ENCODE assay signal across 17 cellular contexts in genomic region chr2:225458431-225459117, GRCh38. TPM values are rescaled to one million over a fixed set of nuclear protein-coding genes. Genes with fewer than 3 reads are reported as not detected.
A peak's percentile ranks its signal among the peaks of the same experiment; 100 is the strongest.
DNase-seq lines count a peak whose midpoint lies in the region; ATAC-seq, FAIRE-seq and TF ChIP-seq lines count a peak whose summit lies in the region.
"Had no signal": no experiment of that assay in that cellular context is flagged by ENCODE, and none has a peak within 500 bp of the region (broad histone marks: within the 10 kb centered on the region; RNA-seq: fewer than 3 reads in every experiment).

No MANE protein-coding gene starts in this region.

- no peak for TF ChIP-seq EP300 in HepG2 (IDR thresholded peaks at IDR 0.05; ENCODE audit: low read depth in 2 of 2, low read length in 2 of 2)
- TF ChIP-seq EP300 in HepG2 (CRISPR knock-in tag; IDR thresholded peaks at IDR 0.05; ENCODE audit: borderline replicate concordance), result no peak

- H3K27me3 ChIP-seq in adipocyte (replicated peaks; ENCODE audit: control insufficient read depth, insufficient read depth, low read length), result no peaks in the 10 kb centered on the region
- no peaks in the 10 kb centered on the region for H3K27me3 ChIP-seq in H7 (ENCODE audit: control insufficient read depth, insufficient read depth, low read length)
- H3K27me3 ChIP-seq in HepG2 (ENCODE audit: control insufficient read depth in 1 of 2, insufficient read depth in 2 of 2, low read length in 2 of 2), result no peaks in the 10 kb centered on the region; a peak in 2 of 5 replicates
- H3K27me3 ChIP-seq: BE2C, right atrium auricular region had no signal

- in situ Hi-C loops in HepG2 (cut with HindIII; ENCODE audit: extremely low pct_ligation_motif_present, low pct_unique_long_range_greater_than_20kb), result no loop called here

- ATAC-seq in GM18505 (IDR thresholded peaks at IDR 0.05; ENCODE audit: unreplicated experiment) (peak; percentile 63), GM19468 (IDR thresholded peaks at IDR 0.05; ENCODE audit: extremely low read depth, unreplicated experiment) (peak; percentile 48), HG03280 (IDR thresholded peaks at IDR 0.05; ENCODE audit: unreplicated experiment) (peak; percentile 64), HepG2 (no peak), HG02588 (IDR thresholded peaks at IDR 0.05; ENCODE audit: unreplicated experiment) (no peak)
- ATAC-seq: stimulated activated naive CD8-positive, alpha-beta T cell treated with anti-CD3 and anti-CD28 coated beads, Interleukin-15, Interleukin-2, amounts not matched to agents 100 U/mL and 50 U/mL, for 24 hours; WTC11 had no signal

- no peaks in the 10 kb centered on the region for H4K20me1 ChIP-seq in HepG2 (ENCODE audit: insufficient read depth, low read length)

- no peak overlapping the region for H2AFZ ChIP-seq in HepG2 (ENCODE audit: low read length)
- H2AFZ ChIP-seq: GM23248 had no signal

- no peak overlapping the region for H3K27ac ChIP-seq in HepG2 (ENCODE audit: extremely low read length, insufficient read depth, low read length)
- H3K27ac ChIP-seq: GM23248, left ventricle myocardium inferior, right atrium auricular region had no signal

- H3K4me1 ChIP-seq in adipocyte (ENCODE audit: control insufficient read depth, insufficient read depth, low read length), result peaks cover 24% of the 10 kb centered on the region
- no peaks in the 10 kb centered on the region for H3K4me1 ChIP-seq in HepG2 (ENCODE audit: insufficient read depth, low read length)
- H3K4me1 ChIP-seq: left ventricle myocardium inferior, right atrium auricular region had no signal

- BruUV-seq in HepG2 (replicated peaks; lab: Mats Ljungman, UMichigan), result no TSS peak

- DNase-seq in adipocyte (ENCODE audit: low read depth) (peak; percentile 53), H7 (no peak), HepG2 (ENCODE audit: low spot score) (no peak), GDM1 (lab: John Stamatoyannopoulos, UW) (no peak)
- DNase-seq: activated CD8-positive, alpha-beta memory T cell treated with anti-CD3 and anti-CD28 coated beads, Interleukin-2, amount 50 U/mL, for 4 hours; BE2C; GM23248; left ventricle myocardium inferior; NCI-H1436; SK-N-SH; stimulated activated naive CD8-positive, alpha-beta T cell treated with anti-CD3 and anti-CD28 coated beads, Interleukin-15, Interleukin-2, amounts not matched to agents 100 U/mL and 50 U/mL, for 24 hours had no signal

- no peak overlapping the region for H3K4me2 ChIP-seq in HepG2 (ENCODE audit: low read depth, low read length)
- H3K4me2 ChIP-seq: SK-N-SH had no signal

- TF ChIP-seq RAD21 in HepG2 (CRISPR knock-in tag; IDR thresholded peaks at IDR 0.05), result no peak

- H3K4me3 ChIP-seq in adipocyte (ENCODE audit: low read length) (peak overlapping the region; percentile 37), H7 (ENCODE audit: insufficient read depth, low read depth, low read length) (no peak overlapping the region), HepG2 (replicated peaks in 1 of 3; ENCODE audit: insufficient read depth in 1 of 3, low read depth in 2 of 3, low read length in 3 of 3) (no peak overlapping the region)
- H3K4me3 ChIP-seq: GM23248, left ventricle myocardium inferior, right atrium auricular region had no signal

- TF ChIP-seq POLR2A in GM18505 (IDR thresholded peaks at IDR 0.05; ENCODE audit: borderline replicate concordance, extremely low read depth, insufficient read depth, insufficient read length), result no peak
- TF ChIP-seq POLR2A in HepG2 (IDR thresholded peaks at IDR 0.05; ENCODE audit: insufficient read depth in 1 of 2, low read depth in 2 of 2, low read length in 2 of 2), result no peak

- WGBS in HepG2 (ENCODE audit: low lambda C conversion rate), result 6% methylated on average over 2 of the region's 2 CpGs

- POLR2A ChIA-PET in HepG2 (lab: Yijun Ruan, JAX), result no interaction called here

- H3K9ac ChIP-seq in adipocyte (ENCODE audit: low read length) (no peak overlapping the region), HepG2 (ENCODE audit: insufficient read depth, low read depth, low read length) (no peak overlapping the region)
- H3K9ac ChIP-seq: GM23248, SK-N-SH had no signal

- intact Hi-C loops in HepG2 (cut with micrococcal nuclease; ENCODE audit: unreplicated experiment), result no loop called here

- no peaks in the 10 kb centered on the region for H3K36me3 ChIP-seq in adipocyte (ENCODE audit: control insufficient read depth, insufficient read depth, low read length, severe bottlenecking)
- H3K36me3 ChIP-seq in H7 (replicated peaks; ENCODE audit: control insufficient read depth, insufficient read depth, low read length), result no peaks in the 10 kb centered on the region
- H3K36me3 ChIP-seq in HepG2 (replicated peaks in 1 of 2; ENCODE audit: control insufficient read depth in 1 of 2, insufficient read depth in 2 of 2, low read length in 2 of 2), result no peaks in the 10 kb centered on the region
- H3K36me3 ChIP-seq: BE2C, left ventricle myocardium inferior, right atrium auricular region had no signal

- FAIRE-seq in HepG2 (lab: Jason Lieb, UNC), result no peak

- no peaks in the 10 kb centered on the region for H3K9me3 ChIP-seq in adipocyte (ENCODE audit: control insufficient read depth, low read length)
- H3K9me3 ChIP-seq in HepG2 (ENCODE audit: low read length), result no peaks in the 10 kb centered on the region
- H3K9me3 ChIP-seq: BE2C, left ventricle myocardium inferior, right atrium auricular region, SK-N-SH had no signal

- CTCF ChIA-PET in HepG2 (lab: Yijun Ruan, JAX; ENCODE audit: low intra/inter-chr PET ratio, low total read pairs), result no interaction called here

- H3K79me2 ChIP-seq in HepG2 (ENCODE audit: insufficient read depth, low read length), result no peaks in the 10 kb centered on the region

- no peak for TF ChIP-seq CTCF in HepG2 (CRISPR knock-in tag; IDR thresholded peaks at IDR 0.05)

TF ChIP-seq in HepG2, 621 proteins besides CTCF, POLR2A, EP300 and RAD21 (continues in another document):
- TF ChIP-seq, protein P1, sequence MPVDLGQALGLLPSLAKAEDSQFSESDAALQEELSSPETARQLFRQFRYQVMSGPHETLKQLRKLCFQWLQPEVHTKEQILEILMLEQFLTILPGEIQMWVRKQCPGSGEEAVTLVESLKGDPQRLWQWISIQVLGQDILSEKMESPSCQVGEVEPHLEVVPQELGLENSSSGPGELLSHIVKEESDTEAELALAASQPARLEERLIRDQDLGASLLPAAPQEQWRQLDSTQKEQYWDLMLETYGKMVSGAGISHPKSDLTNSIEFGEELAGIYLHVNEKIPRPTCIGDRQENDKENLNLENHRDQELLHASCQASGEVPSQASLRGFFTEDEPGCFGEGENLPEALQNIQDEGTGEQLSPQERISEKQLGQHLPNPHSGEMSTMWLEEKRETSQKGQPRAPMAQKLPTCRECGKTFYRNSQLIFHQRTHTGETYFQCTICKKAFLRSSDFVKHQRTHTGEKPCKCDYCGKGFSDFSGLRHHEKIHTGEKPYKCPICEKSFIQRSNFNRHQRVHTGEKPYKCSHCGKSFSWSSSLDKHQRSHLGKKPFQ (CRISPR knock-in tag; IDR thresholded peaks at IDR 0.05; ENCODE audit: insufficient replicate concordance), result no peak

RNA-seq across cellular contexts. Expression of gene NYAP2, which starts 59.1 kb away (rescaled TPM):
- not detected in 2 replicates for total RNA-seq in H7 (2014; rRNA removed; shearing (Covaris generic))
- not detected in 2 replicates for total RNA-seq in HepG2 (2016; rRNA removed; fragmentation: Illumina TruSeq; extraction: Trizol)
- not detected in 2 replicates for total RNA-seq in HepG2 (2016; cell fraction: cytosol; rRNA removed; fragmentation: Illumina TruSeq; extraction: Trizol; ENCODE audit: low read depth)
- not detected in 2 replicates for total RNA-seq in HepG2 (2016; cell fraction: insoluble cytoplasmic fraction; rRNA removed; fragmentation: Illumina TruSeq; extraction: Trizol)
- not detected in 2 replicates for total RNA-seq in HepG2 (2016; cell fraction: membrane; rRNA removed; fragmentation: Illumina TruSeq; extraction: Trizol)
- total RNA-seq in HepG2 (2016; cell fraction: nucleus; rRNA removed; fragmentation: Illumina TruSeq; extraction: Trizol), result not detected in 2 replicates
- not detected in 2 replicates for polyA plus RNA-seq in HepG2 (2011; rRNA removed)
- polyA plus RNA-seq in HepG2 (2011; cell fraction: cytosol; rRNA removed), result not detected in 2 replicates
- not detected in 2 replicates for polyA plus RNA-seq in HepG2 (2011; cell fraction: nucleus; rRNA removed)
- not detected in 2 replicates for polyA plus RNA-seq in HepG2 (2012)
- not detected in 2 replicates for polyA plus RNA-seq in HepG2 (2016; cell fraction: cytosol; fragmentation: Illumina TruSeq; extraction: Trizol; ENCODE audit: low read depth)
- polyA plus RNA-seq in HepG2 (2016; cell fraction: insoluble cytoplasmic fraction; fragmentation: Illumina TruSeq; extraction: Trizol; ENCODE audit: low read depth), result not detected in 2 replicates
- polyA plus RNA-seq in HepG2 (2016; cell fraction: membrane; fragmentation: Illumina TruSeq; extraction: Trizol; ENCODE audit: low read depth), result not detected in 2 replicates
- polyA plus RNA-seq in HepG2 (2016; cell fraction: nucleus; fragmentation: Illumina TruSeq; extraction: Trizol; ENCODE audit: insufficient read depth, low read depth), result not detected in 2 replicates
- 4.4 TPM in 1 of 2 replicates, not detected in the other for polyA minus RNA-seq in HepG2 (2011; rRNA and poly(A)+ RNA removed; ENCODE audit: low replicate concordance)
- 0.20 TPM in 1 of 2 replicates, not detected in the other for polyA minus RNA-seq in HepG2 (2011; cell fraction: cytosol; rRNA and poly(A)+ RNA removed)
- not detected in 2 replicates for polyA minus RNA-seq in HepG2 (2011; cell fraction: nucleus; rRNA and poly(A)+ RNA removed)
- total RNA-seq: GM23248, left ventricle myocardium inferior, right atrium auricular region, WTC11 had no signal
- polyA plus RNA-seq: GM23248, SK-N-SH had no signal

Comparison
In these comparisons a context has a peak if more than half of its experiments do, and no peak if none do; other contexts are left out.
1. ATAC-seq: peak in GM18505 (single experiment), GM19468 (single experiment) and HG03280 (single experiment); none in HepG2 (single experiment) and HG02588 (single experiment).